In the genomic region with DNA sequence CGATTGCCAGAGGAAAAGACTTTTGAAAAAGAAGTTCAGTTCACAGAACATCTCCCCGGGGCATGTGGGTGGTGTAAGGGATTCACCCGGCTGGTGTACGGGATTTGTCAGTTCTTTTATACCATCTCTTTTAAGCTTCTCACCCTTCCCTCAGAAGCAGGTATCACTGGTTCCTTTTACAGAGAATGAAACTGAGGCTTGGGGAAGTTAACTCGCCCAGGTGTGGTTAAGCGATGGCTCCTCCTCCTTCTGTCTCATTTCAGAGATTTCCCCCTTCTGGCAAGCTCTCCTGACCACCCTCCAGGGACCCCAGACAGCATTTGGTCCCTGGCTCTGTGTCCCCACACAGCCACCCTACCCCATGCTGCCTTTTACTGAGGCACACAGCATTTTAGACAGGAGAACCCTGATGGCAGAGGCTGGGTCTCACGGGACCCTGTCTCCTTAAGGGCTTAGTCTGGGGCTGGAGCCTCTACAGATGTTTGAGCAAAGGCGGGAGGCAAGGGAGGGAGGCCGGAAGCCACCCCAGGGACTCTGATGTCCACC, we compare ENCODE assay signal across 8 cellular contexts. TPM values are rescaled to one million over a fixed set of nuclear protein-coding genes. Genes with fewer than 3 reads are reported as not detected.
A peak's percentile ranks its signal among the peaks of the same experiment; 100 is the strongest.
DNase-seq lines count a peak whose midpoint lies in the region; ATAC-seq and TF ChIP-seq lines count a peak whose summit lies in the region.

No MANE protein-coding gene starts in this region.

- H3K9me3 Mint-ChIP-seq in activated CD4-positive, alpha-beta memory T cell treated with anti-CD3 and anti-CD28 coated beads, Interleukin-2, amount 10 ng/mL, durations not matched to agents 7 days and 5 days = no peaks in the 10 kb centered on the region
- H3K9me3 Mint-ChIP-seq in memory B cell = no peaks in the 10 kb centered on the region

- no peak overlapping the region for H2AFZ ChIP-seq in SK-N-SH (ENCODE audit: low read depth)

- H3F3A ChIP-seq in SK-N-SH (replicated peaks; ENCODE audit: insufficient read depth) = peaks cover 7% of the 10 kb centered on the region

- CTCF ChIA-PET in activated CD4-positive, alpha-beta memory T cell treated with anti-CD3 and anti-CD28 coated beads, Interleukin-2, amount 10 ng/mL, durations not matched to agents 7 days and 5 days (lab: Charles Lee) = interaction anchor here (1.0 to 11.7 kb wide), 8 partner anchors 13 to 75 kb away, joined by 3 to 114 read pairs (median 6); no protein-coding TSS in a partner anchor
- CTCF ChIA-PET in SK-N-SH (lab: Yijun Ruan, JAX) = interaction anchor here (1.0 to 5.0 kb wide), 5 partner anchors 23 to 76 kb away, joined by 4 to 20 read pairs (median 10); no protein-coding TSS in a partner anchor

- TF ChIP-seq RAD21 in SK-N-SH (IDR thresholded peaks at IDR 0.05; ENCODE audit: low read length) = no peak

- H3K4me3 Mint-ChIP-seq in activated CD4-positive, alpha-beta memory T cell treated with anti-CD3 and anti-CD28 coated beads, Interleukin-2, amount 10 ng/mL, durations not matched to agents 7 days and 5 days = peak overlapping the region; percentile 79
- peak overlapping the region; percentile 87 for H3K4me3 Mint-ChIP-seq in memory B cell

- H3K36me3 ChIP-seq in suprapubic skin (no peaks in the 10 kb centered on the region), SK-N-SH (replicated peaks in 1 of 2; ENCODE audit: control insufficient read depth in 1 of 2, insufficient read depth in 2 of 2, low read length in 1 of 2) (no peaks in the 10 kb centered on the region)

- no peaks in the 10 kb centered on the region for H3K27me3 ChIP-seq in suprapubic skin
- no peaks in the 10 kb centered on the region for H3K27me3 ChIP-seq in SK-N-SH (ENCODE audit: insufficient read depth)

- H3K9me2 ChIP-seq in SK-N-SH = no peaks in the 10 kb centered on the region

- H3K4me1 ChIP-seq in suprapubic skin (peaks cover 67% of the 10 kb centered on the region), SK-N-SH (ENCODE audit: control insufficient read depth in 1 of 2, insufficient read depth in 2 of 2, low read depth in 1 of 2, low read length in 1 of 2) (peaks cover 4 to 51% of the 10 kb centered on the region in 2 experiments; a peak in 2 of 4 replicates)

- no peaks in the 10 kb centered on the region for H3K27me3 Mint-ChIP-seq in activated CD4-positive, alpha-beta memory T cell treated with anti-CD3 and anti-CD28 coated beads, Interleukin-2, amount 10 ng/mL, durations not matched to agents 7 days and 5 days
- H3K27me3 Mint-ChIP-seq in memory B cell = no peaks in the 10 kb centered on the region

- DNase-seq in activated CD4-positive, alpha-beta memory T cell treated with anti-CD3 and anti-CD28 coated beads, Interleukin-2, amount 10 ng/mL, durations not matched to agents 7 days and 5 days = peak; percentile 60
- peak; percentile 70 to 83 for DNase-seq in memory B cell (ENCODE audit: low spot score in 2 of 2)
- no peak for DNase-seq in suprapubic skin (ENCODE audit: low spot score in 2 of 2)
- DNase-seq in NK-92 (lab: John Stamatoyannopoulos, UW; ENCODE audit: unreplicated experiment) = no peak
- DNase-seq in SK-N-SH = no peak
- no peak for DNase-seq in NCI-H187 (lab: John Stamatoyannopoulos, UW)

- no peak for TF ChIP-seq CTCF in suprapubic skin (IDR thresholded peaks at IDR 0.05)
- no peak for TF ChIP-seq CTCF in SK-N-SH (IDR thresholded peaks at IDR 0.05)

- no peak overlapping the region for H3K4me2 ChIP-seq in SK-N-SH

- no peak for TF ChIP-seq POLR2A in suprapubic skin (IDR thresholded peaks at IDR 0.05)

- peak; percentile 35 for ATAC-seq in GM18868 (IDR thresholded peaks at IDR 0.05; ENCODE audit: unreplicated experiment)
- peak; percentile 23 for ATAC-seq in HG03060 (IDR thresholded peaks at IDR 0.05; ENCODE audit: low read depth, unreplicated experiment)
- ATAC-seq in memory B cell (ENCODE audit: low read depth) = peak; percentile 39

- H4K20me1 ChIP-seq in SK-N-SH (ENCODE audit: insufficient read depth) = no peaks in the 10 kb centered on the region

- peak overlapping the region; percentile 98 for H3K27ac Mint-ChIP-seq in activated CD4-positive, alpha-beta memory T cell treated with anti-CD3 and anti-CD28 coated beads, Interleukin-2, amount 10 ng/mL, durations not matched to agents 7 days and 5 days
- peak overlapping the region; percentile 98 for H3K27ac Mint-ChIP-seq in memory B cell

- peak overlapping the region; percentile 50 for H3K27ac ChIP-seq in suprapubic skin
- H3K27ac ChIP-seq in SK-N-SH (ENCODE audit: low read depth in 2 of 2, low read length in 1 of 2) = no peak overlapping the region

- H3K4me1 Mint-ChIP-seq in activated CD4-positive, alpha-beta memory T cell treated with anti-CD3 and anti-CD28 coated beads, Interleukin-2, amount 10 ng/mL, durations not matched to agents 7 days and 5 days = peaks cover 84% of the 10 kb centered on the region
- H3K4me1 Mint-ChIP-seq in memory B cell = peaks cover 57% of the 10 kb centered on the region

- H3K36me3 Mint-ChIP-seq in activated CD4-positive, alpha-beta memory T cell treated with anti-CD3 and anti-CD28 coated beads, Interleukin-2, amount 10 ng/mL, durations not matched to agents 7 days and 5 days (ENCODE audit: low read depth) = peaks cover 7% of the 10 kb centered on the region
- peaks cover 1% of the 10 kb centered on the region for H3K36me3 Mint-ChIP-seq in memory B cell

- H3K79me2 ChIP-seq in SK-N-SH (ENCODE audit: insufficient read depth) = peaks cover 12% of the 10 kb centered on the region

- H3K9me3 ChIP-seq in suprapubic skin = no peaks in the 10 kb centered on the region
- H3K9me3 ChIP-seq in SK-N-SH = no peaks in the 10 kb centered on the region

- H3K4me3 ChIP-seq in suprapubic skin = no peak overlapping the region
- H3K4me3 ChIP-seq in SK-N-SH (ENCODE audit: low read depth in 2 of 2, low read length in 1 of 2) = no peak overlapping the region

- 56% methylated on average over 9 of the region's 9 CpGs for WGBS in suprapubic skin
- WGBS in SK-N-SH (ENCODE audit: low lambda C conversion rate) = 92% methylated on average over 9 of the region's 9 CpGs

- TF ChIP-seq EP300 in suprapubic skin (IDR thresholded peaks at IDR 0.05) = no peak
- no peak for TF ChIP-seq EP300 in SK-N-SH (IDR thresholded peaks at IDR 0.05; ENCODE audit: borderline replicate concordance in 1 of 2, low read depth in 1 of 2, low read length in 1 of 2)

- POLR2A ChIA-PET in activated CD4-positive, alpha-beta memory T cell treated with anti-CD3 and anti-CD28 coated beads, Interleukin-2, amount 10 ng/mL, durations not matched to agents 7 days and 5 days (lab: Charles Lee) = interaction anchor here (0.6 to 8.6 kb wide), 18 partner anchors 12 to 506 kb away, joined by 3 to 140 read pairs (median 7); a partner anchor contains a TSS
- POLR2A ChIA-PET in SK-N-SH (lab: Yijun Ruan, JAX) = no interaction called here

- no peak overlapping the region for H3K9ac ChIP-seq in SK-N-SH

TF ChIP-seq in SK-N-SH, 30 proteins besides CTCF, POLR2A, EP300 and RAD21 (continues in another document):
- TF ChIP-seq, protein P1, sequence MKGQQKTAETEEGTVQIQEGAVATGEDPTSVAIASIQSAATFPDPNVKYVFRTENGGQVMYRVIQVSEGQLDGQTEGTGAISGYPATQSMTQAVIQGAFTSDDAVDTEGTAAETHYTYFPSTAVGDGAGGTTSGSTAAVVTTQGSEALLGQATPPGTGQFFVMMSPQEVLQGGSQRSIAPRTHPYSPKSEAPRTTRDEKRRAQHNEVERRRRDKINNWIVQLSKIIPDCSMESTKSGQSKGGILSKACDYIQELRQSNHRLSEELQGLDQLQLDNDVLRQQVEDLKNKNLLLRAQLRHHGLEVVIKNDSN (IDR thresholded peaks at IDR 0.05; ENCODE audit: borderline replicate concordance, low read depth) = no peak
- TF ChIP-seq FOXJ3 (CRISPR knock-in tag; IDR thresholded peaks at IDR 0.05) (no peak), NFIC (IDR thresholded peaks at IDR 0.05; ENCODE audit: borderline replicate concordance) (no peak), TCF12 (IDR thresholded peaks at IDR 0.05) (no peak), GABPA (IDR thresholded peaks at IDR 0.05; ENCODE audit: low read depth) (no peak), NRF1 (IDR thresholded peaks at IDR 0.05; ENCODE audit: low read depth, low read length) (no peak), TEAD4 (IDR thresholded peaks at IDR 0.05; ENCODE audit: borderline replicate concordance, insufficient read depth) (no peak), CHD2 (IDR thresholded peaks at IDR 0.05; ENCODE audit: low read length, partially characterized antibody) (no peak), GATA2 (CRISPR knock-in tag; IDR thresholded peaks at IDR 0.05) (no peak), SIN3A (IDR thresholded peaks at IDR 0.05; ENCODE audit: borderline replicate concordance, low read depth, low read length) (no peak), FOSL2 (IDR thresholded peaks at IDR 0.05; ENCODE audit: borderline replicate concordance, low read depth) (no peak)
- TF ChIP-seq, protein P2, sequence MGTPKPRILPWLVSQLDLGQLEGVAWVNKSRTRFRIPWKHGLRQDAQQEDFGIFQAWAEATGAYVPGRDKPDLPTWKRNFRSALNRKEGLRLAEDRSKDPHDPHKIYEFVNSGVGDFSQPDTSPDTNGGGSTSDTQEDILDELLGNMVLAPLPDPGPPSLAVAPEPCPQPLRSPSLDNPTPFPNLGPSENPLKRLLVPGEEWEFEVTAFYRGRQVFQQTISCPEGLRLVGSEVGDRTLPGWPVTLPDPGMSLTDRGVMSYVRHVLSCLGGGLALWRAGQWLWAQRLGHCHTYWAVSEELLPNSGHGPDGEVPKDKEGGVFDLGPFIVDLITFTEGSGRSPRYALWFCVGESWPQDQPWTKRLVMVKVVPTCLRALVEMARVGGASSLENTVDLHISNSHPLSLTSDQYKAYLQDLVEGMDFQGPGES (IDR thresholded peaks at IDR 0.05; ENCODE audit: low read depth, low read length) = no peak
- TF ChIP-seq, protein P3, sequence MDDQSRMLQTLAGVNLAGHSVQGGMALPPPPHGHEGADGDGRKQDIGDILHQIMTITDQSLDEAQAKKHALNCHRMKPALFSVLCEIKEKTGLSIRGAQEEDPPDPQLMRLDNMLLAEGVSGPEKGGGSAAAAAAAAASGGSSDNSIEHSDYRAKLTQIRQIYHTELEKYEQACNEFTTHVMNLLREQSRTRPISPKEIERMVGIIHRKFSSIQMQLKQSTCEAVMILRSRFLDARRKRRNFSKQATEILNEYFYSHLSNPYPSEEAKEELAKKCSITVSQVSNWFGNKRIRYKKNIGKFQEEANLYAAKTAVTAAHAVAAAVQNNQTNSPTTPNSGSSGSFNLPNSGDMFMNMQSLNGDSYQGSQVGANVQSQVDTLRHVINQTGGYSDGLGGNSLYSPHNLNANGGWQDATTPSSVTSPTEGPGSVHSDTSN (IDR thresholded peaks at IDR 0.05) = no peak
- TF ChIP-seq, protein P4, sequence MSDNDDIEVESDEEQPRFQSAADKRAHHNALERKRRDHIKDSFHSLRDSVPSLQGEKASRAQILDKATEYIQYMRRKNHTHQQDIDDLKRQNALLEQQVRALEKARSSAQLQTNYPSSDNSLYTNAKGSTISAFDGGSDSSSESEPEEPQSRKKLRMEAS (IDR thresholded peaks at IDR 0.05; ENCODE audit: low read depth) = no peak

RNA-seq across cellular contexts. Expression of a gene that starts 2.8 kb away (rescaled TPM):
- 10 to 100 TPM; 85.3 to 87.9 TPM for total RNA-seq in activated CD4-positive, alpha-beta memory T cell treated with anti-CD3 and anti-CD28 coated beads, Interleukin-2, amount 10 ng/mL, durations not matched to agents 7 days and 5 days
- total RNA-seq in suprapubic skin = 10 to 100 TPM; 40.8 to 64.2 (median 55.3) TPM
- polyA plus RNA-seq in SK-N-SH (2012; rRNA removed) = 62.3 and 96.6 TPM in 2 replicates
- 48.1 and 60.4 TPM in 2 replicates for polyA plus RNA-seq in SK-N-SH (2012; cell fraction: cytosol; rRNA removed)
- polyA plus RNA-seq in SK-N-SH (2012; cell fraction: nucleus; rRNA removed) = 53.0 and 69.9 TPM in 2 replicates

Comparison
In these comparisons a context has a peak if more than half of its experiments do, and no peak if none do; other contexts are left out.
1. DNase-seq: peak in activated CD4-positive, alpha-beta memory T cell treated with anti-CD3 and anti-CD28 coated beads, Interleukin-2, amount 10 ng/mL, durations not matched to agents 7 days and 5 days (single experiment) and memory B cell (2 of 2); none in suprapubic skin (0 of 2), NK-92 (single experiment), SK-N-SH (single experiment) and NCI-H187 (0 of 2).
2. Peak in every context shown above with its lines, with median percentiles within 50 percentile points of each other: ATAC-seq.